Comparison of ENCODE assay signal across 8 cellular contexts in genomic region chr22:40463017-40463631, GRCh38.
DNase-seq lines count a peak whose midpoint lies in the region; ATAC-seq lines count a peak whose summit lies in the region.

No MANE protein-coding gene starts in this region.

- 72% methylated on average over 13 of the region's 13 CpGs for WGBS in right cardiac atrium

- peak; percentile 2 to 66 (median 29) for DNase-seq in CD8-positive, alpha-beta memory T cell
- peak; percentile 44 for DNase-seq in activated CD4-positive, alpha-beta T cell treated with anti-CD3 and anti-CD28 coated beads, Interleukin-2, amount 50 U/mL, for 1 hour
- DNase-seq in right cardiac atrium (no peak), inferior parietal cortex (ENCODE audit: extremely low spot score) (no peak), NCI-H146 (lab: John Stamatoyannopoulos, UW) (no peak), DMS53 (lab: John Stamatoyannopoulos, UW) (no peak)
- DNase-seq in stimulated activated naive CD8-positive, alpha-beta T cell treated with anti-CD3 and anti-CD28 coated beads, Interleukin-15, amount 100 ng/mL, for 72 hours: peak; percentile 49 to 62

- H3K4me1 ChIP-seq in CD8-positive, alpha-beta memory T cell (ENCODE audit: insufficient read depth, low read length): peaks cover 53% of the 10 kb centered on the region
- H3K4me1 ChIP-seq in right cardiac atrium (ENCODE audit: control insufficient read depth, insufficient read depth, low read length): peaks cover 4% of the 10 kb centered on the region

- no peaks in the 10 kb centered on the region for H3K36me3 ChIP-seq in CD8-positive, alpha-beta memory T cell (ENCODE audit: insufficient read depth, low read length)

- peaks cover 3 to 34% (median 8%) of the 10 kb centered on the region in 3 donors for H3K36me3 Mint-ChIP-seq in CD8-positive, alpha-beta memory T cell

- POLR2A ChIA-PET in CD8-positive, alpha-beta memory T cell (lab: Charles Lee): interaction anchor here (1.0 kb wide), 1 partner anchor 9 kb away, joined by 3 read pairs; no protein-coding TSS in a partner anchor

- CTCF ChIA-PET in CD8-positive, alpha-beta memory T cell (lab: Charles Lee): interaction anchor here (0.8 to 2.5 kb wide), 8 partner anchors 9 to 183 kb away, joined by 3 to 12 read pairs (median 3); no protein-coding TSS in a partner anchor

- intact Hi-C loops in right cardiac atrium (cut with DNase I): no loop called here

- ATAC-seq in HG03108 (IDR thresholded peaks at IDR 0.05; ENCODE audit: unreplicated experiment) (peak; percentile 69), right cardiac atrium (peak; percentile 35 to 55)
- ATAC-seq in stimulated activated naive CD8-positive, alpha-beta T cell treated with anti-CD3 and anti-CD28 coated beads, Interleukin-15, amount 100 ng/mL, for 72 hours: peak; percentile 93

- peak overlapping the region; percentile 83 for H3K4me3 ChIP-seq in CD8-positive, alpha-beta memory T cell (ENCODE audit: low read length)
- H3K4me3 ChIP-seq in right cardiac atrium (ENCODE audit: low read length): peak overlapping the region; percentile 36

- H3K27ac Mint-ChIP-seq in CD8-positive, alpha-beta memory T cell: peak overlapping the region; percentile 78 to 99 (median 94)
- H3K27ac Mint-ChIP-seq in stimulated activated naive CD8-positive, alpha-beta T cell treated with anti-CD3 and anti-CD28 coated beads, Interleukin-15, amount 100 ng/mL, for 72 hours: peak overlapping the region; percentile 98

- no peaks in the 10 kb centered on the region for H3K27me3 Mint-ChIP-seq in CD8-positive, alpha-beta memory T cell
- H3K27me3 Mint-ChIP-seq in stimulated activated naive CD8-positive, alpha-beta T cell treated with anti-CD3 and anti-CD28 coated beads, Interleukin-15, amount 100 ng/mL, for 72 hours: no peaks in the 10 kb centered on the region

- H3K27me3 ChIP-seq in CD8-positive, alpha-beta memory T cell (ENCODE audit: insufficient read depth, low read length, poor library complexity, severe bottlenecking): no peaks in the 10 kb centered on the region
- no peaks in the 10 kb centered on the region for H3K27me3 ChIP-seq in right cardiac atrium (ENCODE audit: control insufficient read depth, insufficient read depth)

- H3K4me1 Mint-ChIP-seq in CD8-positive, alpha-beta memory T cell: peaks cover 58 to 64% (median 61%) of the 10 kb centered on the region in 3 donors
- H3K4me1 Mint-ChIP-seq in stimulated activated naive CD8-positive, alpha-beta T cell treated with anti-CD3 and anti-CD28 coated beads, Interleukin-15, amount 100 ng/mL, for 72 hours: peaks cover 61% of the 10 kb centered on the region

- no peaks in the 10 kb centered on the region for H3K9me3 ChIP-seq in CD8-positive, alpha-beta memory T cell (ENCODE audit: low read length)
- H3K9me3 ChIP-seq in right cardiac atrium (ENCODE audit: control insufficient read depth, low read length): no peaks in the 10 kb centered on the region

- H3K27ac ChIP-seq in CD8-positive, alpha-beta memory T cell (ENCODE audit: low read depth, low read length): peak overlapping the region; percentile 70
- no peak overlapping the region for H3K27ac ChIP-seq in right cardiac atrium (ENCODE audit: low read length)

- H3K9me3 Mint-ChIP-seq in CD8-positive, alpha-beta memory T cell: no peaks in the 10 kb centered on the region
- H3K9me3 Mint-ChIP-seq in stimulated activated naive CD8-positive, alpha-beta T cell treated with anti-CD3 and anti-CD28 coated beads, Interleukin-15, amount 100 ng/mL, for 72 hours: no peaks in the 10 kb centered on the region

- H3K4me3 Mint-ChIP-seq in CD8-positive, alpha-beta memory T cell: peak overlapping the region; percentile 88 to 99 (median 97)
- H3K4me3 Mint-ChIP-seq in stimulated activated naive CD8-positive, alpha-beta T cell treated with anti-CD3 and anti-CD28 coated beads, Interleukin-15, amount 100 ng/mL, for 72 hours: peak overlapping the region; percentile 89 to 93

Comparison
In these comparisons a context has a peak if more than half of its experiments do, and no peak if none do; other contexts are left out.
1. DNase-seq: peak in CD8-positive, alpha-beta memory T cell (5 of 5), activated CD4-positive, alpha-beta T cell treated with anti-CD3 and anti-CD28 coated beads, Interleukin-2, amount 50 U/mL, for 1 hour (single experiment) and stimulated activated naive CD8-positive, alpha-beta T cell treated with anti-CD3 and anti-CD28 coated beads, Interleukin-15, amount 100 ng/mL, for 72 hours (2 of 2); none in right cardiac atrium (0 of 3), inferior parietal cortex (single experiment), NCI-H146 (single experiment) and DMS53 (single experiment).
2. Peak in every context shown above with its lines, with median percentiles within 50 percentile points of each other: ATAC-seq.